In genomic region chr7:141649865-141650499, GRCh38 we compare ENCODE assay signal across 8 cellular contexts. TPM values are rescaled to one million over a fixed set of nuclear protein-coding genes. Genes with fewer than 3 reads are reported as not detected.
DNase-seq lines count a peak whose midpoint lies in the region; ATAC-seq and TF ChIP-seq lines count a peak whose summit lies in the region.

No MANE protein-coding gene starts in this region.

- H3K4me1 ChIP-seq in neuron (ENCODE audit: insufficient read depth, low read length) = peaks cover 34% of the 10 kb centered on the region

- H3K36me3 Mint-ChIP-seq in CD14-positive monocyte = peaks cover 32 to 34% of the 10 kb centered on the region in 2 donors
- H3K36me3 Mint-ChIP-seq in activated CD4-positive, alpha-beta memory T cell treated with anti-CD3 and anti-CD28 coated beads for 36 hours = no peaks in the 10 kb centered on the region

- DNase-seq in CD14-positive monocyte (ENCODE audit: low spot score) (no peak), NCI-H2171 (lab: John Stamatoyannopoulos, UW) (peak; percentile 58), foreskin fibroblast (peak; percentile 76 to 92), GDM1 (lab: John Stamatoyannopoulos, UW) (no peak)
- DNase-seq in activated CD4-positive, alpha-beta memory T cell treated with anti-CD3 and anti-CD28 coated beads for 36 hours = peak; percentile 45

- H3K9me3 Mint-ChIP-seq in CD14-positive monocyte = no peaks in the 10 kb centered on the region
- no peaks in the 10 kb centered on the region for H3K9me3 Mint-ChIP-seq in activated CD4-positive, alpha-beta memory T cell treated with anti-CD3 and anti-CD28 coated beads for 36 hours

- TF ChIP-seq CTCF in CD14-positive monocyte (IDR thresholded peaks at IDR 0.05) (peak; percentile 42), foreskin fibroblast (IDR thresholded peaks at IDR 0.05; ENCODE audit: low read depth, low read length) (peak; percentile 84)

- H3K9me3 ChIP-seq in neuron (ENCODE audit: low read length) = no peaks in the 10 kb centered on the region

- H3K27ac Mint-ChIP-seq in CD14-positive monocyte = no peak overlapping the region
- no peak overlapping the region for H3K27ac Mint-ChIP-seq in activated CD4-positive, alpha-beta memory T cell treated with anti-CD3 and anti-CD28 coated beads for 36 hours

- no peak overlapping the region for H3K4me3 ChIP-seq in foreskin fibroblast (ENCODE audit: low read depth in 1 of 2, low read length in 2 of 2)
- peak overlapping the region; percentile 6 for H3K4me3 ChIP-seq in neuron (ENCODE audit: low read length)

- intact Hi-C loops in CD14-positive monocyte (cut with micrococcal nuclease) = loop anchor here in 1 of 2 donors (10.0 kb wide), 3 partner anchors 55 to 295 kb away; partner anchors contain the start of genes CLEC5A, DENND11, SSBP1 and WEE2
- intact Hi-C loops in activated CD4-positive, alpha-beta memory T cell treated with anti-CD3 and anti-CD28 coated beads for 36 hours (cut with micrococcal nuclease) = loop anchor here (5.0 to 10.0 kb wide), 3 partner anchors 103 to 578 kb away; partner anchors contain the start of genes TAS2R38 and TMEM178B

- CTCF ChIA-PET in activated CD4-positive, alpha-beta memory T cell treated with anti-CD3 and anti-CD28 coated beads for 36 hours (lab: Charles Lee) = interaction anchor here (0.6 to 1.1 kb wide), 3 partner anchors 51 to 355 kb away, joined by 3 read pairs; no protein-coding TSS in a partner anchor

- H2AFZ ChIP-seq in neuron (ENCODE audit: low read depth, low read length) = peak overlapping the region; percentile 17

- ATAC-seq in GM19023 (IDR thresholded peaks at IDR 0.05; ENCODE audit: unreplicated experiment) (peak; percentile 64), HG03159 (IDR thresholded peaks at IDR 0.05; ENCODE audit: unreplicated experiment) (peak; percentile 60)

- peaks cover 10% of the 10 kb centered on the region for H3K4me1 Mint-ChIP-seq in CD14-positive monocyte
- peaks cover 4% of the 10 kb centered on the region for H3K4me1 Mint-ChIP-seq in activated CD4-positive, alpha-beta memory T cell treated with anti-CD3 and anti-CD28 coated beads for 36 hours (ENCODE audit: low read depth)

- H3K36me3 ChIP-seq in neuron (ENCODE audit: insufficient read depth, low read length) = peaks cover 15% of the 10 kb centered on the region

- H3K27me3 ChIP-seq in neuron (ENCODE audit: insufficient read depth, low read length) = no peaks in the 10 kb centered on the region

- H3K27me3 Mint-ChIP-seq in CD14-positive monocyte (ENCODE audit: low read depth in 3 of 3) = no peaks in the 10 kb centered on the region
- no peaks in the 10 kb centered on the region for H3K27me3 Mint-ChIP-seq in activated CD4-positive, alpha-beta memory T cell treated with anti-CD3 and anti-CD28 coated beads for 36 hours

- H3K4me3 Mint-ChIP-seq in CD14-positive monocyte = no peak overlapping the region
- no peak overlapping the region for H3K4me3 Mint-ChIP-seq in activated CD4-positive, alpha-beta memory T cell treated with anti-CD3 and anti-CD28 coated beads for 36 hours

- POLR2A ChIA-PET in activated CD4-positive, alpha-beta memory T cell treated with anti-CD3 and anti-CD28 coated beads for 36 hours (lab: Charles Lee) = interaction anchor here (0.6 kb wide), 2 partner anchors 101 to 119 kb away, joined by 3 read pairs; no protein-coding TSS in a partner anchor

RNA-seq across cellular contexts. Expression of gene DENND11, which starts 52.0 kb away (rescaled TPM):
- 1 to 10 TPM; 1.4 to 1.9 TPM for polyA plus RNA-seq in CD14-positive monocyte
- 10 to 100 TPM; 27.5 to 28.9 TPM for total RNA-seq in activated CD4-positive, alpha-beta memory T cell treated with anti-CD3 and anti-CD28 coated beads for 36 hours

RNA-seq across cellular contexts. Expression of gene WEE2, which starts 58.2 kb away (rescaled TPM):
- not detected for polyA plus RNA-seq in CD14-positive monocyte
- total RNA-seq in activated CD4-positive, alpha-beta memory T cell treated with anti-CD3 and anti-CD28 coated beads for 36 hours = not detected

Comparison
In these comparisons a context has a peak if more than half of its experiments do, and no peak if none do; other contexts are left out.
1. DNase-seq: peak in NCI-H2171 (single experiment), activated CD4-positive, alpha-beta memory T cell treated with anti-CD3 and anti-CD28 coated beads for 36 hours (single experiment) and foreskin fibroblast (2 of 2); none in CD14-positive monocyte (single experiment) and GDM1 (single experiment).